24 cellular contexts compared by ENCODE assay signal in genomic region chr13:104314321-104314720, GRCh38.
A peak's percentile ranks its signal among the peaks of the same experiment; 100 is the strongest.
DNase-seq lines count a peak whose midpoint lies in the region; FAIRE-seq and TF ChIP-seq lines count a peak whose summit lies in the region.
"Had no signal": no experiment of that assay in that cellular context is flagged by ENCODE, and none has a peak within 500 bp of the region (broad histone marks: within the 10 kb centered on the region; RNA-seq: fewer than 3 reads in every experiment).

No MANE protein-coding gene starts in this region.

- H3K36me3 ChIP-seq in brain microvascular endothelial cell (replicated peaks) (no peaks in the 10 kb centered on the region), kidney (ENCODE audit: control insufficient read depth in 1 of 2, insufficient read depth in 2 of 2, low read length in 2 of 2) (no peaks in the 10 kb centered on the region)
- H3K36me3 ChIP-seq: BLaER1 had no signal

- H3K4me1 ChIP-seq in kidney (ENCODE audit: control insufficient read depth in 1 of 2, insufficient read depth in 1 of 2, low read depth in 1 of 2, low read length in 2 of 2): no peaks in the 10 kb centered on the region
- H3K4me1 ChIP-seq: BLaER1 had no signal

- in situ Hi-C loops in brain microvascular endothelial cell (cut with HindIII; ENCODE audit: low pct_ligation_motif_present, low sequenced_read_pairs): no loop called here

- no peaks in the 10 kb centered on the region for H3K9me3 ChIP-seq in kidney (ENCODE audit: control insufficient read depth in 1 of 2, low read length in 2 of 2)
- H3K9me3 ChIP-seq: BLaER1, SK-N-SH had no signal

- POLR2A ChIA-PET in HEK293T (lab: Yijun Ruan, JAX): no interaction called here

- no peak overlapping the region for H3K9ac ChIP-seq in kidney (ENCODE audit: low read length in 2 of 2)
- H3K9ac ChIP-seq: BLaER1, GM23248, KMS-11, SK-N-SH had no signal

- intact Hi-C loops in kidney (cut with DNase I): no loop called here

- DNase-seq in RCC 7860 (ENCODE audit: low spot score) (no peak), brain microvascular endothelial cell (no peak), kidney (no peak), HEK293T (ENCODE audit: extremely low spot score) (no peak), DMS53 (lab: John Stamatoyannopoulos, UW) (no peak), coronary artery (ENCODE audit: low spot score) (no peak), urothelium cell line (ENCODE audit: low spot score) (no peak)
- DNase-seq: 8988T; CD4-positive, CD25-positive, alpha-beta regulatory T cell; GM23248; H7; NCI-H1048; NCI-H1417; NCI-H1694; NCI-H2029 treated with DMSO at 0.1 percent for 48 hours; NCI-H2227 treated with DMSO at 0.1 percent for 48 hours; NCI-H526 treated with DMSO at 0.1 percent for 48 hours; SHP77 treated with DMSO at 0.1 percent for 48 hours; SK-N-SH had no signal

- H3K4me3 ChIP-seq in brain microvascular endothelial cell (ENCODE audit: low read depth, low read length) (no peak overlapping the region), kidney (ENCODE audit: low read length in 2 of 2) (no peak overlapping the region), coronary artery (no peak overlapping the region)
- H3K4me3 ChIP-seq: BLaER1, GM23248 had no signal

- no peak for TF ChIP-seq CTCF in brain microvascular endothelial cell (IDR thresholded peaks at IDR 0.05; ENCODE audit: low read depth, low read length, missing control alignments)
- no peak for TF ChIP-seq CTCF in kidney (IDR thresholded peaks at IDR 0.05; ENCODE audit: borderline replicate concordance, extremely low read depth, insufficient read depth)
- no peak for TF ChIP-seq CTCF in coronary artery (IDR thresholded peaks at IDR 0.05)

- H3K27ac ChIP-seq in brain microvascular endothelial cell: peak overlapping the region; percentile 97
- H3K27ac ChIP-seq in kidney (ENCODE audit: low read depth in 2 of 2, low read length in 2 of 2): no peak overlapping the region
- no peak overlapping the region for H3K27ac ChIP-seq in coronary artery
- H3K27ac ChIP-seq: BLaER1, GM23248, KMS-11, RWPE1 had no signal

- FAIRE-seq in A204.1 (lab: Jason Lieb, UNC) (peak; percentile 78), RCC 7860 (lab: Jason Lieb, UNC) (peak; percentile 58), kidney (lab: Jason Lieb, UNC) (peak; percentile 76), urothelium cell line (lab: Jason Lieb, UNC) (no peak)
- FAIRE-seq: G401.6 had no signal

- H3K27me3 ChIP-seq in brain microvascular endothelial cell (replicated peaks): no peaks in the 10 kb centered on the region
- H3K27me3 ChIP-seq: BLaER1 had no signal

- CTCF ChIA-PET in HEK293T (lab: Yijun Ruan, JAX): no interaction called here

TF ChIP-seq in HEK293T, 16 proteins besides CTCF, POLR2A, EP300 and RAD21:
- TF ChIP-seq FOXK2 (IDR thresholded peaks at IDR 0.05) (no peak), FOXA1 (IDR thresholded peaks at IDR 0.05) (no peak), ARNT (IDR thresholded peaks at IDR 0.05) (no peak), TARDBP (IDR thresholded peaks at IDR 0.05) (no peak), PKNOX1 (IDR thresholded peaks at IDR 0.05) (no peak), SUZ12 (IDR thresholded peaks at IDR 0.05) (no peak)
